Comparison of ENCODE assay signal across 8 cellular contexts in genomic region chr13:110138009-110138699, GRCh38.
A peak's percentile ranks its signal among the peaks of the same experiment; 100 is the strongest.
DNase-seq lines count a peak whose midpoint lies in the region; ATAC-seq, FAIRE-seq and TF ChIP-seq lines count a peak whose summit lies in the region.

No MANE protein-coding gene starts in this region.

- H3K27ac ChIP-seq in VCaP = peak overlapping the region; percentile 78
- peak overlapping the region in 1 of 2 donors; percentile 41 for H3K27ac ChIP-seq in kidney (ENCODE audit: low read depth in 2 of 2, low read length in 2 of 2)

- no peaks in the 10 kb centered on the region for H3K9me3 ChIP-seq in kidney (ENCODE audit: control insufficient read depth in 1 of 2, low read length in 2 of 2)

- FAIRE-seq in GM12891 (lab: Jason Lieb, UNC) (peak; percentile 77), bronchial epithelial cell (lab: Jason Lieb, UNC) (no peak), kidney (lab: Jason Lieb, UNC) (no peak)

- peak; percentile 53 for ATAC-seq in HG02623 (IDR thresholded peaks at IDR 0.05; ENCODE audit: unreplicated experiment)

- H3K36me3 ChIP-seq in bronchial epithelial cell (ENCODE audit: control insufficient read depth, insufficient read depth, low read length) = no peaks in the 10 kb centered on the region
- no peaks in the 10 kb centered on the region for H3K36me3 ChIP-seq in kidney (ENCODE audit: control insufficient read depth in 1 of 2, insufficient read depth in 2 of 2, low read length in 2 of 2)

- no peak for TF ChIP-seq POLR2A in GM12891 (IDR thresholded peaks at IDR 0.05; ENCODE audit: low read depth, low read length)

- peaks cover 7 to 9% of the 10 kb centered on the region in 2 donors for H3K4me1 ChIP-seq in kidney (ENCODE audit: control insufficient read depth in 1 of 2, insufficient read depth in 1 of 2, low read depth in 1 of 2, low read length in 2 of 2)

- DNase-seq in GM12891 (ENCODE audit: insufficient read length, low spot score) = peak; percentile 41
- peak; percentile 53 for DNase-seq in NCI-H1092 treated with DMSO at 0.1 percent for 48 hours (lab: John Stamatoyannopoulos, UW)
- peak; percentile 72 for DNase-seq in bronchial epithelial cell (ENCODE audit: low read depth)
- peak; percentile 88 for DNase-seq in kidney
- DNase-seq in stimulated activated CD4-positive, alpha-beta T cell treated with anti-CD3 and anti-CD28 coated beads, Interleukin-12 subunit alpha, Interleukin-12 subunit beta, amount 100 ng/mL, for 48 hours (ENCODE audit: low read depth in 2 of 3, low spot score in 1 of 3) = peak; percentile 56 to 58 (median 58)
- DNase-seq in OCI-M2 (lab: John Stamatoyannopoulos, UW; ENCODE audit: unreplicated experiment) = no peak

- peaks cover 3% of the 10 kb centered on the region for H3K27me3 ChIP-seq in bronchial epithelial cell (ENCODE audit: control insufficient read depth, insufficient read depth, low read length)

- TF ChIP-seq CTCF in VCaP (conservative IDR thresholded peaks at IDR 0.05) (peak; percentile 73), bronchial epithelial cell (IDR thresholded peaks at IDR 0.05; ENCODE audit: insufficient read depth, low read length, severe bottlenecking) (peak; percentile 14), kidney (IDR thresholded peaks at IDR 0.05; ENCODE audit: borderline replicate concordance, extremely low read depth, insufficient read depth) (no peak)

- H3K4me3 ChIP-seq in bronchial epithelial cell (ENCODE audit: low read depth, low read length) (peak overlapping the region; percentile 51), kidney (ENCODE audit: low read length in 2 of 2) (peak overlapping the region; percentile 62 to 79)

- intact Hi-C loops in kidney (cut with DNase I) = no loop called here

- H3K9ac ChIP-seq in kidney (ENCODE audit: low read length in 2 of 2) = peak overlapping the region; percentile 11 to 17

TF ChIP-seq in GM12891, 5 proteins besides CTCF, POLR2A, EP300 and RAD21:
- TF ChIP-seq SPI1 (IDR thresholded peaks at IDR 0.05; ENCODE audit: low read depth, low read length) (no peak), TAF1 (IDR thresholded peaks at IDR 0.05; ENCODE audit: low read depth, low read length) (no peak)
